ENCODE assay signal across 10 cellular contexts in the genomic region with DNA sequence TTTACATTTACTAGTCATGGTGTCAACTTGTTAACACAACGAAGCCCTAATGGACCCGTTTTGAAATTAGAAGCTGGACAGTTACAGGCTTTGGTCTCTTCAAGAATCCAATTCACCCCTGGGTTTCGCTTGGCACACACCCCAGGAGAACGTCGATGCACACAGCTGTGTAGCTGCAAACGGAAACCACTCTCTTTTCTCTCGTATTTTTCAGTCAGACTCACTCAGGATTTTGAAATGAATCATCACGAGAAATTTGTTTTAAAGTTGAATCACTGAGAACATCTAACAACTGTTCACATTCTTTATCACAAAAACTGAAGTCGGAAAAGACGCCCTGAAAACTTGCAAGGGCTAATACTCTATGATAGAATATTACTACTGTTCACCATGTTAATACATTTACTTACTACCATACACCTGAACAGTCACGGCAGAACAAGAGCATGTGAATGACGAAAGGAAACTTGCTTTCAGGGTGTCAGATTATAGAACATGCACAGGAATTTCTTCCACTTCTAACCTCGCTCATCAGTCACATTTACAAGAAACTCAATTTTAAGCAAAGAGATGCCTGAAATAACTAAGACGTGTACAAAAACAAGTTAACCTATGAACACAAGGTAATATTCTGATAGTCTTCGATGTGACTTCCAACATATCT. TPM values are rescaled to one million over a fixed set of nuclear protein-coding genes. Genes with fewer than 3 reads are reported as not detected.
DNase-seq lines count a peak whose midpoint lies in the region; ATAC-seq and TF ChIP-seq lines count a peak whose summit lies in the region.
"Had no signal": no experiment of that assay in that cellular context is flagged by ENCODE, and none has a peak within 500 bp of the region (broad histone marks: within the 10 kb centered on the region; RNA-seq: fewer than 3 reads in every experiment).

No MANE protein-coding gene starts in this region.

- intact Hi-C loops in ovary (cut with DNase I), result no loop called here
- intact Hi-C loops in left lung (cut with DNase I), result no loop called here

- H3K27me3 ChIP-seq in ovary, result no peaks in the 10 kb centered on the region
- H3K27me3 ChIP-seq in SJCRH30, result no peaks in the 10 kb centered on the region
- peaks cover 0 to 29% of the 10 kb centered on the region in 2 donors for H3K27me3 ChIP-seq in left lung

- TF ChIP-seq CTCF in GM10266 (IDR thresholded peaks at IDR 0.05; ENCODE audit: control insufficient read depth, insufficient read depth, low read depth, missing control alignments), result no peak
- TF ChIP-seq CTCF in ovary (IDR thresholded peaks at IDR 0.05), result no peak
- no peak for TF ChIP-seq CTCF in left lung (IDR thresholded peaks at IDR 0.05)

- TF ChIP-seq POLR2A in ovary (IDR thresholded peaks at IDR 0.05), result no peak

- H3K4me1 ChIP-seq in ovary (ENCODE audit: insufficient read depth), result peaks cover 8% of the 10 kb centered on the region
- H3K4me1 ChIP-seq in SJCRH30, result peaks cover under 1% of the 10 kb centered on the region
- H3K4me1 ChIP-seq in left lung, result peaks cover 0 to 4% of the 10 kb centered on the region in 2 donors

- no peak for ATAC-seq in left lung
- no peak for ATAC-seq in HG02938 (IDR thresholded peaks at IDR 0.05; ENCODE audit: unreplicated experiment)
- ATAC-seq: gastrocnemius medialis, Panc1 had no signal

- 15 to 16% (median 16%) methylated on average over 15 of the region's 15 CpGs for WGBS in ovary, 3 donors

- peak overlapping the region in 1 of 2 donors; percentile 16 for H3K27ac ChIP-seq in ovary
- no peak overlapping the region for H3K27ac ChIP-seq in SJCRH30
- peak overlapping the region in 1 of 2 donors; percentile 19 for H3K27ac ChIP-seq in left lung

- DNase-seq in GM10266 (ENCODE audit: extremely low spot score) (peak; percentile 74), HT1080 (ENCODE audit: low read depth) (peak; percentile 66), dedifferentiated amniotic fluid mesenchymal stem cell (ENCODE audit: extremely low spot score) (peak; percentile 76), ovary (peak; percentile 71 to 81 (median 74)), NOMO-1 treated with dmso at 0.1 percent for 144 hours (lab: John Stamatoyannopoulos, UW; ENCODE audit: unreplicated experiment) (no peak), SJCRH30 (no peak), left lung (no peak)
- DNase-seq: gastrocnemius medialis had no signal

- no peak for TF ChIP-seq EP300 in ovary (IDR thresholded peaks at IDR 0.05)

- H3K36me3 ChIP-seq in ovary (no peaks in the 10 kb centered on the region), SJCRH30 (peaks cover 12% of the 10 kb centered on the region; the same call in 1 of the 2 replicates), left lung (no peaks in the 10 kb centered on the region)
- H3K36me3 ChIP-seq: gastrocnemius medialis had no signal

- H3K4me3 ChIP-seq in ovary (peak overlapping the region; percentile 7), SJCRH30 (no peak overlapping the region), left lung (no peak overlapping the region)
- H3K4me3 ChIP-seq: gastrocnemius medialis had no signal

- H3K9me3 ChIP-seq in ovary (no peaks in the 10 kb centered on the region), SJCRH30 (replicated peaks) (no peaks in the 10 kb centered on the region), left lung (no peaks in the 10 kb centered on the region)
- H3K9me3 ChIP-seq: gastrocnemius medialis had no signal

RNA-seq across cellular contexts. Expression of gene PNMA8A, which starts 4.7 kb away (rescaled TPM):
- not detected in 2 replicates for total RNA-seq in HT1080 (2014; rRNA removed; shearing (Covaris generic))
- polyA plus RNA-seq in HT1080 (2015; cell fraction: cytosol; rRNA removed), result not detected in 2 replicates
- polyA plus RNA-seq in HT1080 (2015; cell fraction: nucleus; rRNA removed), result not detected in 2 replicates
- total RNA-seq in ovary, result 10 to 100 TPM in 6 of 7 donors, 1 to 10 TPM in 1; 8.8 to 35.3 (median 32.8) TPM
- polyA plus RNA-seq in ovary, result 10 to 100 TPM in 1 of 2 donors, 1 to 10 TPM in 1; 9.9 to 13.2 TPM
- total RNA-seq in SJCRH30 (2014; rRNA removed; shearing (Covaris generic)), result 40.1 and 41.8 TPM in 2 replicates
- total RNA-seq in left lung, result 1 to 10 TPM; 1.5 to 3.8 TPM

RNA-seq across cellular contexts. Expression of gene PNMA8B, which starts 29.0 kb away (rescaled TPM):
- not detected in 2 replicates for total RNA-seq in HT1080 (2014; rRNA removed; shearing (Covaris generic))
- not detected in 2 replicates for polyA plus RNA-seq in HT1080 (2015; cell fraction: cytosol; rRNA removed)
- polyA plus RNA-seq in HT1080 (2015; cell fraction: nucleus; rRNA removed), result not detected in 2 replicates
- total RNA-seq in ovary, result 10 to 100 TPM in 1 of 7 donors, 1 to 10 TPM in 6; 2.8 to 10.6 (median 6.2) TPM
- 1 to 10 TPM in 1 of 2 donors, under 1 TPM in 1; 0.97 to 5.2 TPM for polyA plus RNA-seq in ovary
- total RNA-seq in SJCRH30 (2014; rRNA removed; shearing (Covaris generic)), result 0.04 TPM in 1 of 2 replicates, not detected in the other
- total RNA-seq in left lung, result 1 to 10 TPM; 1.4 to 2.1 TPM

RNA-seq across cellular contexts. Expression of gene PNMA8C, which starts 37.9 kb away (rescaled TPM):
- not detected in 2 replicates for total RNA-seq in HT1080 (2014; rRNA removed; shearing (Covaris generic))
- not detected in 2 replicates for polyA plus RNA-seq in HT1080 (2015; cell fraction: cytosol; rRNA removed)
- not detected in 2 replicates for polyA plus RNA-seq in HT1080 (2015; cell fraction: nucleus; rRNA removed)
- total RNA-seq in ovary, result under 1 TPM in 6 of 7 donors, not detected in 1; 0.25 to 0.82 (median 0.39) TPM
- polyA plus RNA-seq in ovary, result under 1 TPM; 0.15 to 0.32 TPM
- total RNA-seq in SJCRH30 (2014; rRNA removed; shearing (Covaris generic)), result 0.02 TPM in 1 of 2 replicates, not detected in the other
- under 1 TPM; 0.09 to 0.16 TPM for total RNA-seq in left lung
- total RNA-seq: gastrocnemius medialis had no signal

RNA-seq across cellular contexts. Expression of gene CCDC8, which starts 53.3 kb away (rescaled TPM):
- total RNA-seq in HT1080 (2014; rRNA removed; shearing (Covaris generic)), result not detected in 2 replicates
- polyA plus RNA-seq in HT1080 (2015; cell fraction: cytosol; rRNA removed), result not detected in 2 replicates
- not detected in 2 replicates for polyA plus RNA-seq in HT1080 (2015; cell fraction: nucleus; rRNA removed)
- total RNA-seq in ovary (10 to 100 TPM; 29.3 to 82.6 (median 67.9) TPM), left lung (10 to 100 TPM; 11.8 to 15.5 TPM)
- polyA plus RNA-seq in ovary, result 10 to 100 TPM; 20.1 to 35.7 TPM
- 39.7 and 41.8 TPM in 2 replicates for total RNA-seq in SJCRH30 (2014; rRNA removed; shearing (Covaris generic))

Comparison
In these comparisons a context has a peak if more than half of its experiments do, and no peak if none do; other contexts are left out.
1. DNase-seq: peak in GM10266 (single experiment), HT1080 (single experiment), dedifferentiated amniotic fluid mesenchymal stem cell (single experiment) and ovary (5 of 5); none in NOMO-1 treated with dmso at 0.1 percent for 144 hours (single experiment), SJCRH30 (0 of 2) and left lung (0 of 2).